In the genomic region with DNA sequence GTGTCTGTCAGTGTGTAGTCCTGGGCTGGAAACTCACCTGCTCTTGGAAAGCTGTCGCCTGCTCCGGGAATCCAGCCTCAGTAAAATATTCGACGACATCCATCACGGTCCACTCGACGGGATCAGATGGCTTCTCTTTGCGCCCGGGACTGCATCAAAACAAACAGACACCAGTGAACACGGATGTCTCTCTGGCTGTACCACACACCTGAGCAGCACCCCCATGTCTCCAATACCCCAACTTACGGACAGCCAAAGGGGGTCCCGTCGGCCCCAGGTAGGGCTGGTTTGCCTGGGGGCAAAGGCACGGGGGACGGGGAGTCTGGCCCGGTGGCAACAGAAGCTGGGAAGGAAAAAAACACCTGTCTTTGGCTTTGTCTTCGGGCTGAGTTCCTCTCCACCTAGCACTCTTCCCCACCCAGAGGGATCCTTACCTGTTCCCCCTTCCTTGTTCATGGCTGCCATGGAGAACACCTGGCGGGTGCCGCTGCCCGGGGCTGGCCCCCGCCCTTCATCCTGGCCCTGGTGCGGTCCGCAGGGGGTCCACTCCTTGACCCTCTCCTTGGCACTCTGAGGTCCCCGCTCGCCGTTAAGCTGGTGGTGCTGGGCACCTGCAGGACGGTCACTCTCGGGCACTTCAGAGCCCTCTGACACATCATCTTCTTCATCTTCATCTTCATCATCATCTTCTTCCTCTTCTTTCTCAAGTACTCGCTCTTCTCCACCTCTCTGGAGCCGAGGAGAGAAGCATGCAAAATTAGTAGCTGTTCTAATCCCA, we compare ENCODE assay signal across 10 cellular contexts. TPM values are rescaled to one million over a fixed set of nuclear protein-coding genes. Genes with fewer than 3 reads are reported as not detected.
A peak's percentile ranks its signal among the peaks of the same experiment; 100 is the strongest.
DNase-seq lines count a peak whose midpoint lies in the region; ATAC-seq lines count a peak whose summit lies in the region.
"Had no signal": no experiment of that assay in that cellular context is flagged by ENCODE, and none has a peak within 500 bp of the region (broad histone marks: within the 10 kb centered on the region; RNA-seq: fewer than 3 reads in every experiment).

No MANE protein-coding gene starts in this region.

- no peak for DNase-seq in activated T-cell treated with anti-CD3 and anti-CD28 coated beads, Interleukin-2, amount 50 U/mL, for 4 hours
- DNase-seq in activated T-cell treated with anti-CD3 and anti-CD28 coated beads for 4 hours (no peak), NCI-H82 treated with DMSO at 0.1 percent for 48 hours (lab: John Stamatoyannopoulos, UW; ENCODE audit: unreplicated experiment) (no peak)
- no peak for DNase-seq in activated CD4-positive, alpha-beta memory T cell treated with anti-CD3 and anti-CD28 coated beads for 36 hours
- DNase-seq: DMS 273 treated with DMSO at 0.1 percent for 48 hours, OCI-M1 had no signal

- H3K4me3 Mint-ChIP-seq in activated T-cell treated with anti-CD3 and anti-CD28 coated beads, Interleukin-2, amount 50 U/mL, for 4 hours: peak overlapping the region; percentile 83
- H3K4me3 Mint-ChIP-seq in activated CD4-positive, alpha-beta memory T cell treated with anti-CD3 and anti-CD28 coated beads for 36 hours: peak overlapping the region; percentile 79

- H3K27me3 ChIP-seq in stomach smooth muscle (ENCODE audit: control insufficient read depth in 1 of 2, insufficient read depth in 2 of 2, low read length in 2 of 2): no peaks in the 10 kb centered on the region

- intact Hi-C loops in activated CD4-positive, alpha-beta memory T cell treated with anti-CD3 and anti-CD28 coated beads for 36 hours (cut with micrococcal nuclease): loop anchor here (10.0 kb wide), 1 partner anchor 314 kb away; a partner anchor contains a TSS

- peak overlapping the region; percentile 77 for H3K27ac Mint-ChIP-seq in activated CD4-positive, alpha-beta memory T cell treated with anti-CD3 and anti-CD28 coated beads for 36 hours

- H3K27me3 Mint-ChIP-seq in activated T-cell treated with anti-CD3 and anti-CD28 coated beads, Interleukin-2, amount 50 U/mL, for 4 hours (ENCODE audit: low read depth): no peaks in the 10 kb centered on the region
- no peaks in the 10 kb centered on the region for H3K27me3 Mint-ChIP-seq in activated CD4-positive, alpha-beta memory T cell treated with anti-CD3 and anti-CD28 coated beads for 36 hours

- peaks cover 2 to 6% of the 10 kb centered on the region in 2 donors for H3K9me3 ChIP-seq in stomach smooth muscle (ENCODE audit: control insufficient read depth in 2 of 2, low read length in 2 of 2)

- H3K9ac ChIP-seq in stomach smooth muscle (ENCODE audit: low read length in 2 of 2): peak overlapping the region; percentile 45 to 58

- CTCF ChIA-PET in activated CD4-positive, alpha-beta memory T cell treated with anti-CD3 and anti-CD28 coated beads for 36 hours (lab: Charles Lee): interaction anchor here (1.1 to 1.6 kb wide), 4 partner anchors 10 to 1124 kb away, joined by 3 to 4 read pairs (median 4); a partner anchor contains a TSS

- peaks cover 14% of the 10 kb centered on the region for H3K4me1 ChIP-seq in stomach smooth muscle (ENCODE audit: control insufficient read depth, insufficient read depth, low read length)

- POLR2A ChIA-PET in activated CD4-positive, alpha-beta memory T cell treated with anti-CD3 and anti-CD28 coated beads for 36 hours (lab: Charles Lee): interaction anchor here (0.6 to 1.5 kb wide), 2 partner anchors 83 to 237 kb away, joined by 3 read pairs; a partner anchor contains a TSS

- peaks cover 13% of the 10 kb centered on the region for H3K4me1 Mint-ChIP-seq in activated T-cell treated with anti-CD3 and anti-CD28 coated beads, Interleukin-2, amount 50 U/mL, for 4 hours (ENCODE audit: low read depth)
- peaks cover 18% of the 10 kb centered on the region for H3K4me1 Mint-ChIP-seq in activated CD4-positive, alpha-beta memory T cell treated with anti-CD3 and anti-CD28 coated beads for 36 hours (ENCODE audit: low read depth)

- H3K27ac ChIP-seq in stomach smooth muscle (ENCODE audit: low read length): no peak overlapping the region

- H3K9me3 Mint-ChIP-seq in activated T-cell treated with anti-CD3 and anti-CD28 coated beads, Interleukin-2, amount 50 U/mL, for 4 hours: peaks cover 7% of the 10 kb centered on the region
- peaks cover 15% of the 10 kb centered on the region for H3K9me3 Mint-ChIP-seq in activated CD4-positive, alpha-beta memory T cell treated with anti-CD3 and anti-CD28 coated beads for 36 hours

- H3K36me3 ChIP-seq in stomach smooth muscle (ENCODE audit: control insufficient read depth in 2 of 2, insufficient read depth in 2 of 2, low read length in 2 of 2): peaks cover 5 to 8% of the 10 kb centered on the region in 2 donors

- ATAC-seq in activated T-cell treated with anti-CD3 and anti-CD28 coated beads, Interleukin-2, amount 50 U/mL, for 4 hours: no peak
- ATAC-seq in HG02852 (IDR thresholded peaks at IDR 0.05; ENCODE audit: unreplicated experiment): no peak
- ATAC-seq in HG03159 (IDR thresholded peaks at IDR 0.05; ENCODE audit: unreplicated experiment): no peak

- H3K36me3 Mint-ChIP-seq in activated T-cell treated with anti-CD3 and anti-CD28 coated beads, Interleukin-2, amount 50 U/mL, for 4 hours (ENCODE audit: insufficient read depth): peaks cover 8% of the 10 kb centered on the region
- peaks cover 30% of the 10 kb centered on the region for H3K36me3 Mint-ChIP-seq in activated CD4-positive, alpha-beta memory T cell treated with anti-CD3 and anti-CD28 coated beads for 36 hours

- H3K4me3 ChIP-seq in iPS-11a (ENCODE audit: low read depth, low read length) (peak overlapping the region; percentile 25), stomach smooth muscle (ENCODE audit: low read length in 2 of 2) (peak overlapping the region; percentile 60 to 69)

RNA-seq across cellular contexts. Expression of a gene that starts 1.7 kb away (rescaled TPM):
- total RNA-seq in activated T-cell treated with anti-CD3 and anti-CD28 coated beads, Interleukin-2, amount 50 U/mL, for 4 hours: 100 to 1,000 TPM in 2 of 3 donors, 10 to 100 TPM in 1; 90.0 to 130 (median 112) TPM
- total RNA-seq in activated CD4-positive, alpha-beta memory T cell treated with anti-CD3 and anti-CD28 coated beads for 36 hours: 10 to 100 TPM; 74.5 to 77.6 TPM

RNA-seq across cellular contexts. Expression of a gene that starts 3.2 kb away (rescaled TPM):
- under 1 TPM in 1 of 3 donors, not detected in 2; 0.48 TPM for total RNA-seq in activated T-cell treated with anti-CD3 and anti-CD28 coated beads, Interleukin-2, amount 50 U/mL, for 4 hours
- total RNA-seq in activated CD4-positive, alpha-beta memory T cell treated with anti-CD3 and anti-CD28 coated beads for 36 hours: not detected

RNA-seq across cellular contexts. Expression of a gene that starts 16.2 kb away (rescaled TPM):
- under 1 TPM; 0.24 to 0.48 (median 0.43) TPM for total RNA-seq in activated T-cell treated with anti-CD3 and anti-CD28 coated beads, Interleukin-2, amount 50 U/mL, for 4 hours
- total RNA-seq in activated CD4-positive, alpha-beta memory T cell treated with anti-CD3 and anti-CD28 coated beads for 36 hours: 1 to 10 TPM; 2.4 to 2.5 TPM

RNA-seq across cellular contexts. Expression of a gene that starts 26.9 kb away (rescaled TPM):
- not detected for total RNA-seq in activated T-cell treated with anti-CD3 and anti-CD28 coated beads, Interleukin-2, amount 50 U/mL, for 4 hours
- total RNA-seq in activated CD4-positive, alpha-beta memory T cell treated with anti-CD3 and anti-CD28 coated beads for 36 hours: not detected

RNA-seq across cellular contexts. Expression of a gene that starts 28.7 kb away (rescaled TPM):
- 10 to 100 TPM; 45.0 to 46.1 (median 45.3) TPM for total RNA-seq in activated T-cell treated with anti-CD3 and anti-CD28 coated beads, Interleukin-2, amount 50 U/mL, for 4 hours
- total RNA-seq in activated CD4-positive, alpha-beta memory T cell treated with anti-CD3 and anti-CD28 coated beads for 36 hours: 10 to 100 TPM; 64.3 to 65.6 TPM
